ENCODE assay signal across 13 cellular contexts in the genomic region with DNA sequence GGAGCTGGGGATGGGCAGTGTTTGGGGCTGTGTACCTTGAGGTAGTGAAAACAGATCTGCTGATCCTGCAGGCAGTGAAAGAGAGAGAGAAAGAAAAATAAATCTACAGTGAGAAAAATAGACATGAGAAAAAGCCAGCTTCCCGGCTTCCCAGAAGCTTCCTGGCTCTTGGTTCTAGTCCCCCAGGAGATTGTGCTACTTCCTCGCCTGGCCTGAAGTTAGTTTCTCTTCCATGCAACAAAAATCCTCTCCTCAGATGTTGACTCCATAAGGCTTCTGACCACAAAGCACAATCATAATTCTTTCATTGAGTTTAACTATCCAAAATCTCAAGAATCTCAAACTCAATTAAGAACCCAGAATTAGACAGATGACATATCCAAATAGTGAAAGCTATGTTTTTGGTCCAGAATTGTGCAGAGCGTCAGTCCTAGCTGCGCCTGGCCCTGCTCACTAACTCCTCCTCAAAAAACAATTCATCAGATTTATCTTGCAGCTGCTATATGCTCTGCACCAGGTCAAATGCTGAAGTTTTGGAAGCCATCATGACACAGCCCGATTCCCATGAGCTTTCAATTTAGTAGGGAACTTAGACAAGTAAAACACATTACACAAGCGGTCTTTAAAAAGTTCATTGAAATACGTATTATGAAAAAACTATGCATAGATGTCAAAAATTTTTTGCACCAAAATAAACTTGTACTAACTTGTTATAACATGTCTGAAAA. TPM values are rescaled to one million over a fixed set of nuclear protein-coding genes. Genes with fewer than 3 reads are reported as not detected.
DNase-seq lines count a peak whose midpoint lies in the region; ATAC-seq and TF ChIP-seq lines count a peak whose summit lies in the region.
"Had no signal": no experiment of that assay in that cellular context is flagged by ENCODE, and none has a peak within 500 bp of the region (broad histone marks: within the 10 kb centered on the region; RNA-seq: fewer than 3 reads in every experiment).

No MANE protein-coding gene starts in this region.

- ATAC-seq in activated T-cell treated with anti-CD3 and anti-CD28 coated beads, Interleukin-2, amount 50 U/mL, for 4 hours: no peak
- no peak for ATAC-seq in GM18870 (IDR thresholded peaks at IDR 0.05; ENCODE audit: unreplicated experiment)

- peaks cover 16% of the 10 kb centered on the region for H3K4me1 Mint-ChIP-seq in activated T-cell treated with anti-CD3 and anti-CD28 coated beads, Interleukin-2, amount 50 U/mL, for 4 hours (ENCODE audit: low read depth)
- H3K4me1 Mint-ChIP-seq in mesothelial cell of epicardium: peaks cover 14% of the 10 kb centered on the region

- H3K9me3 Mint-ChIP-seq in activated T-cell treated with anti-CD3 and anti-CD28 coated beads, Interleukin-2, amount 50 U/mL, for 4 hours: peaks cover 6% of the 10 kb centered on the region
- H3K9me3 Mint-ChIP-seq in mesothelial cell of epicardium: peaks cover 12% of the 10 kb centered on the region

- peak overlapping the region in 31 of 59 donors; percentile 40 to 76 (median 64) for H3K4me3 ChIP-seq in dorsolateral prefrontal cortex

- H3K36me3 Mint-ChIP-seq in activated T-cell treated with anti-CD3 and anti-CD28 coated beads, Interleukin-2, amount 50 U/mL, for 4 hours (ENCODE audit: insufficient read depth): peaks cover 4% of the 10 kb centered on the region
- peaks cover 10% of the 10 kb centered on the region for H3K36me3 Mint-ChIP-seq in mesothelial cell of epicardium

- intact Hi-C loops in dorsolateral prefrontal cortex (cut with DNase I): loop anchor here in 1 of 2 donors (5.0 kb wide), 1 partner anchor 92 kb away; no protein-coding TSS in a partner anchor

- H3K27me3 Mint-ChIP-seq in activated T-cell treated with anti-CD3 and anti-CD28 coated beads, Interleukin-2, amount 50 U/mL, for 4 hours (ENCODE audit: low read depth): peaks cover 8% of the 10 kb centered on the region
- H3K27me3 Mint-ChIP-seq in mesothelial cell of epicardium (ENCODE audit: low read depth): no peaks in the 10 kb centered on the region

- peak overlapping the region; percentile 66 for H3K27ac Mint-ChIP-seq in mesothelial cell of epicardium

- peak overlapping the region; percentile 4 for H3K4me3 Mint-ChIP-seq in activated T-cell treated with anti-CD3 and anti-CD28 coated beads, Interleukin-2, amount 50 U/mL, for 4 hours
- H3K4me3 Mint-ChIP-seq in mesothelial cell of epicardium: no peak overlapping the region

- H3K27me3 ChIP-seq in dorsolateral prefrontal cortex: no peaks in the 10 kb centered on the region

- DNase-seq in activated T-cell treated with anti-CD3 and anti-CD28 coated beads, Interleukin-2, amount 50 U/mL, for 4 hours: no peak
- no peak for DNase-seq in activated T-cell treated with anti-CD3 and anti-CD28 coated beads, Interleukin-2, amount 50 U/mL, for 1 hour
- DNase-seq in dorsolateral prefrontal cortex (no peak), mesothelial cell of epicardium (ENCODE audit: low spot score in 2 of 2, unreplicated experiment in 2 of 2) (no peak), superior temporal gyrus (ENCODE audit: extremely low spot score) (peak; percentile 28), A172 (ENCODE audit: low spot score) (no peak), DMS153 (lab: John Stamatoyannopoulos, UW) (no peak)
- DNase-seq: DND-41; stimulated activated CD4-positive, alpha-beta T cell treated with anti-CD3 and anti-CD28 coated beads, Interleukin-2, amount 100 ng/mL, for 48 hours; T-helper 9 cell had no signal

- TF ChIP-seq CTCF in dorsolateral prefrontal cortex (IDR thresholded peaks at IDR 0.05 in 54 of 56, conservative IDR thresholded peaks at IDR 0.05 in 2 of 56; ENCODE audit: low read depth in 1 of 56, partially characterized antibody in 56 of 56): no peak
- no peak for TF ChIP-seq CTCF in mesothelial cell of epicardium (IDR thresholded peaks at IDR 0.05; ENCODE audit: unreplicated experiment)

- peak overlapping the region; percentile 13 to 95 (median 91) for H3K27ac ChIP-seq in dorsolateral prefrontal cortex
- H3K27ac ChIP-seq: epithelial cell of prostate, neutrophil had no signal

RNA-seq across cellular contexts. Expression of a gene that starts 20.1 kb away (rescaled TPM):
- total RNA-seq in activated T-cell treated with anti-CD3 and anti-CD28 coated beads, Interleukin-2, amount 50 U/mL, for 4 hours: 10 to 100 TPM; 27.0 to 36.4 (median 33.8) TPM
- total RNA-seq in dorsolateral prefrontal cortex (100 to 1,000 TPM in 1 of 120 experiments, 10 to 100 TPM in 119; 42.6 to 115 (median 62.1) TPM), mesothelial cell of epicardium (66.5 to 71.6 TPM (median 66.8 TPM) in 3 replicates)
- 45.5 and 54.8 TPM in 2 replicates for total RNA-seq in A172 (2014; rRNA removed; shearing (Covaris generic))
